Comparison of ENCODE assay signal across 17 cellular contexts in genomic region chr9:37241340-37241739, GRCh38.
DNase-seq lines count a peak whose midpoint lies in the region; ATAC-seq, FAIRE-seq and TF ChIP-seq lines count a peak whose summit lies in the region.
"Had no signal": no experiment of that assay in that cellular context is flagged by ENCODE, and none has a peak within 500 bp of the region (broad histone marks: within the 10 kb centered on the region; RNA-seq: fewer than 3 reads in every experiment).

No MANE protein-coding gene starts in this region.

- TF ChIP-seq POLR2A in K562 (conservative IDR thresholded peaks at IDR 0.05) = no peak
- no peak for TF ChIP-seq POLR2A in stomach (IDR thresholded peaks at IDR 0.05)

- no peak overlapping the region for H3K9ac ChIP-seq in Karpas-422 (ENCODE audit: low read length)
- H3K9ac ChIP-seq in K562 (ENCODE audit: insufficient read depth in 1 of 2, low read depth in 2 of 2, low read length in 2 of 2) = no peak overlapping the region

- FAIRE-seq in G401.6 (lab: Jason Lieb, UNC) (peak; percentile 23), K562 (lab: Jason Lieb, UNC) (no peak), small intestine (lab: Jason Lieb, UNC) (peak; percentile 26)
- FAIRE-seq: GM12878 had no signal

- H3K9me1 ChIP-seq in K562 (ENCODE audit: control insufficient read depth, insufficient read depth, low read length) = no peaks in the 10 kb centered on the region

- H3K79me2 ChIP-seq in Karpas-422 (ENCODE audit: low read length) (peaks cover 91% of the 10 kb centered on the region), K562 (ENCODE audit: control insufficient read depth, insufficient read depth, low read length) (peaks cover 97% of the 10 kb centered on the region)

- H3K4me1 Mint-ChIP-seq in HFFc6 (ENCODE audit: low read depth) = peaks cover 12% of the 10 kb centered on the region

- H3K4me3 Mint-ChIP-seq in HFFc6 = no peak overlapping the region
- H3K4me3 Mint-ChIP-seq: CD4-positive, alpha-beta T cell; GM23338; H9 had no signal

- H3K4me1 ChIP-seq in Karpas-422 (ENCODE audit: low read length) (peaks cover 82% of the 10 kb centered on the region), K562 (replicated peaks in 1 of 2; ENCODE audit: control insufficient read depth in 2 of 2, insufficient read depth in 2 of 2, low read length in 2 of 2) (peaks cover 0 to 24% of the 10 kb centered on the region in 2 experiments; a peak in 2 of 5 replicates), small intestine (ENCODE audit: control insufficient read depth in 2 of 2, insufficient read depth in 1 of 2, low read depth in 1 of 2, low read length in 1 of 2) (no peaks in the 10 kb centered on the region), stomach (peaks cover 0 to 13% (median 0%) of the 10 kb centered on the region in 4 donors)

- 46% methylated on average over 1 of the region's 1 CpG for WGBS in K562 (ENCODE audit: insufficient coverage, low coverage, missing lambda C conversion rate)
- WGBS in small intestine, 3 donors = 88 to 95% (median 94%) methylated on average over 1 of the region's 1 CpG
- whole genome bisulfite sequencing in stomach, 5 donors = 89 to 98% (median 91%) methylated on average over 1 of the region's 1 CpG

- DNase-seq in Karpas-422 (no peak), K562 (ENCODE audit: extremely low read depth in 1 of 4, low spot score in 3 of 4) (no peak), small intestine (no peak), stomach (no peak), HFFc6 (no peak), islet precursor cell (no peak)
- DNase-seq: ACHN; C1 segment of cervical spinal cord; Calu3; CD4-positive, alpha-beta T cell; DMS 273 treated with DMSO at 0.1 percent for 48 hours; H9; KG1 had no signal

- H3K9me3 ChIP-seq in Karpas-422 (ENCODE audit: low read length) (no peaks in the 10 kb centered on the region), K562 (replicated peaks; ENCODE audit: control insufficient read depth, insufficient read depth, low read depth, low read length) (no peaks in the 10 kb centered on the region), small intestine (ENCODE audit: control insufficient read depth, low read depth) (no peaks in the 10 kb centered on the region), stomach (no peaks in the 10 kb centered on the region)

- TF ChIP-seq EP300 in K562 (IDR thresholded peaks at IDR 0.05; ENCODE audit: low read length) (no peak), stomach (IDR thresholded peaks at IDR 0.05) (no peak)

- TF ChIP-seq RAD21 in K562 (CRISPR knock-in tag; conservative IDR thresholded peaks at IDR 0.05 in 1 of 2, IDR thresholded peaks at IDR 0.05 in 1 of 2) = no peak

- in situ Hi-C loops in K562 (cut with MboI) = no loop called here

- no peaks in the 10 kb centered on the region; the same call in 1 of the 2 replicates for H3K27me3 Mint-ChIP-seq in HFFc6 (ENCODE audit: insufficient read depth)
- H3K27me3 Mint-ChIP-seq: CD4-positive, alpha-beta T cell had no signal

- H3K27me3 ChIP-seq in Karpas-422 (ENCODE audit: low read length) = no peaks in the 10 kb centered on the region
- H3K27me3 ChIP-seq in K562 (ENCODE audit: control insufficient read depth in 2 of 2, insufficient read depth in 2 of 2, low read length in 2 of 2) = no peaks in the 10 kb centered on the region
- no peaks in the 10 kb centered on the region for H3K27me3 ChIP-seq in small intestine (ENCODE audit: control insufficient read depth in 2 of 2, insufficient read depth in 2 of 2, low read length in 2 of 2)
- H3K27me3 ChIP-seq in stomach = no peaks in the 10 kb centered on the region

- H3K4me3 ChIP-seq in Karpas-422 (ENCODE audit: low read length) (no peak overlapping the region), K562 (no peak overlapping the region), small intestine (ENCODE audit: low read depth in 1 of 2, low read length in 2 of 2) (no peak overlapping the region), stomach (no peak overlapping the region)
- H3K4me3 ChIP-seq: GM12878, GM23338 had no signal

- H3K36me3 Mint-ChIP-seq in HFFc6 (ENCODE audit: low read depth) = peaks cover 4% of the 10 kb centered on the region; the same call in 1 of the 2 replicates

- H4K20me1 ChIP-seq in Karpas-422 (ENCODE audit: insufficient read depth, low read depth, low read length) = no peaks in the 10 kb centered on the region
- no peaks in the 10 kb centered on the region for H4K20me1 ChIP-seq in K562 (replicated peaks; ENCODE audit: control insufficient read depth, insufficient read depth, low read length)

- H3K9me3 Mint-ChIP-seq in HFFc6 = no peaks in the 10 kb centered on the region
- H3K9me3 Mint-ChIP-seq: CD4-positive, alpha-beta T cell; GM23338; H9 had no signal

- H3K36me3 ChIP-seq in Karpas-422 (ENCODE audit: insufficient read depth, low read length) = peaks cover 6% of the 10 kb centered on the region; the same call in 1 of the 2 replicates
- peaks cover 10% of the 10 kb centered on the region; the same call in 2 of the 3 replicates for H3K36me3 ChIP-seq in K562 (ENCODE audit: control insufficient read depth, insufficient read depth, low read length)
- H3K36me3 ChIP-seq in small intestine (ENCODE audit: control insufficient read depth in 2 of 2, insufficient read depth in 2 of 2, low read length in 2 of 2) = no peaks in the 10 kb centered on the region
- no peaks in the 10 kb centered on the region for H3K36me3 ChIP-seq in stomach

- TF ChIP-seq CTCF in K562 (IDR thresholded peaks at IDR 0.05 in 2 of 3, conservative IDR thresholded peaks at IDR 0.05 in 1 of 3; ENCODE audit: insufficient read depth in 2 of 3, low read depth in 1 of 3, low read length in 3 of 3) (no peak), stomach (IDR thresholded peaks at IDR 0.05) (no peak), HFFc6 (IDR thresholded peaks at IDR 0.05) (no peak)

- no peak for ATAC-seq in K562
- ATAC-seq: GM12878, GM23338 had no signal

- CTCF ChIA-PET in K562 (lab: Yijun Ruan, JAX; ENCODE audit: low intra/inter-chr PET ratio) = no interaction called here

- H2AFZ ChIP-seq in Karpas-422 (ENCODE audit: low read length) (no peak overlapping the region), K562 (ENCODE audit: low read depth, low read length) (no peak overlapping the region)
- H2AFZ ChIP-seq: GM23338 had no signal

- no peaks in the 10 kb centered on the region for H3K9me2 ChIP-seq in Karpas-422 (replicated peaks; ENCODE audit: insufficient read depth, low read length)

- intact Hi-C loops in K562 (cut with micrococcal nuclease) = no loop called here
- intact Hi-C loops in stomach (cut with DNase I; ENCODE audit: low total_unique reads) = no loop called here

- peak overlapping the region; percentile 8 for H3K4me2 ChIP-seq in Karpas-422 (ENCODE audit: low read depth, low read length, poor library complexity, severe bottlenecking)
- no peak overlapping the region for H3K4me2 ChIP-seq in K562 (ENCODE audit: insufficient read depth, low read length)
- H3K4me2 ChIP-seq: GM23338 had no signal

- no peak overlapping the region for H3K27ac Mint-ChIP-seq in HFFc6
- H3K27ac Mint-ChIP-seq: CD4-positive, alpha-beta T cell; GM23338 had no signal

- peak overlapping the region; percentile 42 for H3K27ac ChIP-seq in Karpas-422 (ENCODE audit: low read length)
- H3K27ac ChIP-seq in K562 (ENCODE audit: extremely low read depth, low read depth, low read length) = no peak overlapping the region
- H3K27ac ChIP-seq in small intestine (ENCODE audit: low read depth in 1 of 2, low read length in 1 of 2) = no peak overlapping the region
- no peak overlapping the region for H3K27ac ChIP-seq in stomach
- H3K27ac ChIP-seq: HL-60 had no signal

- no TSS peak for BruUV-seq in K562 (replicated peaks; lab: Mats Ljungman, UMichigan)

- POLR2A ChIA-PET in K562 (lab: Yijun Ruan, JAX) = interaction anchor here (0.6 to 1.6 kb wide), 5 partner anchors 12 to 121 kb away, joined by 3 to 9 read pairs (median 3); partner anchors contain the start of gene ZCCHC7

TF ChIP-seq in K562, 482 proteins besides CTCF, POLR2A, EP300 and RAD21:
- TF ChIP-seq CCAR2 (IDR thresholded peaks at IDR 0.05; ENCODE audit: low read depth, low read length) (no peak), MAFG (tag; conservative IDR thresholded peaks at IDR 0.05) (peak; percentile 90), SMC3 (conservative IDR thresholded peaks at IDR 0.05; ENCODE audit: insufficient read depth, low read depth, low read length) (no peak), RB1 (IDR thresholded peaks at IDR 0.05; ENCODE audit: low read depth) (no peak), HDAC6 (IDR thresholded peaks at IDR 0.05; ENCODE audit: low read depth, low read length) (no peak), ZNF134 (CRISPR knock-in tag; conservative IDR thresholded peaks at IDR 0.05) (no peak), MAFK (IDR thresholded peaks at IDR 0.05; ENCODE audit: low read length) (peak; percentile 83), ZNF785 (CRISPR knock-in tag; IDR thresholded peaks at IDR 0.05) (no peak), MAFF (IDR thresholded peaks at IDR 0.05; ENCODE audit: low read length) (peak; percentile 89), ZNF316 (IDR thresholded peaks at IDR 0.05) (peak; percentile 97), HDAC1 (IDR thresholded peaks at IDR 0.05) (no peak), C11orf30 (IDR thresholded peaks at IDR 0.05; ENCODE audit: low read depth) (peak; percentile 95), CREB1 (IDR thresholded peaks at IDR 0.05) (no peak), CREB1 (CRISPR knock-in tag; IDR thresholded peaks at IDR 0.05) (no peak)
